11 cellular contexts compared by ENCODE assay signal in the genomic region with DNA sequence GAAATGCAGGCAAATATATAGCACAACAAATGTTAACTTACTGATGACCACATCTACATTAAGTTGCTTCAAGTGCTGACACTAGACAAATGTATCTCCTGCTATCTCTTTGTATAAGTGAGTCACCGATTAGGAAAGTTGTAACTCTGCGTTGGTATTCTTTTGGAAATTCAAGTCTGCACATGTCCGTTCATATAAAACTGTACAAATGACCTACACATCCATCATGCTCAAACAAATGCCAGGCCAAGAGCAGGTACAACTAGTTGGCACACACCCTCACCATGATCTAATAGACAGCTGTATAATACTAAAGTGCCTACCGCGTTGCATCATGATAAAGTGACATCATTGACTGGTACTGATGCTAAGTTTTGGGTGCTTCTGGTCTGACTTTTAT.
A peak's percentile ranks its signal among the peaks of the same experiment; 100 is the strongest.
DNase-seq lines count a peak whose midpoint lies in the region; ATAC-seq, FAIRE-seq and TF ChIP-seq lines count a peak whose summit lies in the region.
"Had no signal": no experiment of that assay in that cellular context is flagged by ENCODE, and none has a peak within 500 bp of the region (broad histone marks: within the 10 kb centered on the region; RNA-seq: fewer than 3 reads in every experiment).

No MANE protein-coding gene starts in this region.

- no peak overlapping the region for H2AFZ ChIP-seq in ACC112 (ENCODE audit: low read length, unreplicated experiment)
- H2AFZ ChIP-seq in astrocyte (ENCODE audit: low read depth, low read length), result no peak overlapping the region
- H2AFZ ChIP-seq in keratinocyte (ENCODE audit: control insufficient read depth, low read length), result no peak overlapping the region
- no peak overlapping the region for H2AFZ ChIP-seq in GM23338

- H3K4me1 ChIP-seq in ACC112 (ENCODE audit: control insufficient read depth, insufficient read depth, low read length, unreplicated experiment), result peaks cover 83% of the 10 kb centered on the region
- peaks cover 20% of the 10 kb centered on the region for H3K4me1 ChIP-seq in astrocyte (ENCODE audit: insufficient read depth, low read length)
- peaks cover 23% of the 10 kb centered on the region for H3K4me1 ChIP-seq in keratinocyte (ENCODE audit: control insufficient read depth, extremely low read depth, insufficient read depth, low read length)
- peaks cover 8% of the 10 kb centered on the region; the same call in 1 of the 2 replicates for H3K4me1 ChIP-seq in GM23338 (ENCODE audit: insufficient read depth)

- peaks cover 87% of the 10 kb centered on the region for H3K79me2 ChIP-seq in ACC112 (ENCODE audit: control insufficient read depth, insufficient read depth, low read length, unreplicated experiment)
- H3K79me2 ChIP-seq in astrocyte (ENCODE audit: insufficient read depth, low read length), result peaks cover 94% of the 10 kb centered on the region
- peaks cover 78% of the 10 kb centered on the region for H3K79me2 ChIP-seq in keratinocyte (ENCODE audit: control insufficient read depth, insufficient read depth, low read length)
- peaks cover 69% of the 10 kb centered on the region for H3K79me2 ChIP-seq in GM23338 (replicated peaks; ENCODE audit: insufficient read depth)

- H3K27ac ChIP-seq in ACC112 (ENCODE audit: low read depth, low read length), result peak overlapping the region; percentile 68
- H3K27ac ChIP-seq in astrocyte (ENCODE audit: low read depth, low read length), result peak overlapping the region; percentile 49
- H3K27ac ChIP-seq in keratinocyte (ENCODE audit: control insufficient read depth, insufficient read depth, low read length), result peak overlapping the region; percentile 90
- H3K27ac ChIP-seq in GM23338 (ENCODE audit: low read depth), result no peak overlapping the region

- peak overlapping the region; percentile 20 for H3K4me2 ChIP-seq in astrocyte (ENCODE audit: low read length)
- H3K4me2 ChIP-seq in keratinocyte (ENCODE audit: control insufficient read depth, extremely low read depth, insufficient read depth, low read depth, low read length), result peak overlapping the region; percentile 82
- no peak overlapping the region for H3K4me2 ChIP-seq in GM23338

- H3K27ac Mint-ChIP-seq in astrocyte (ENCODE audit: unreplicated experiment) (peak overlapping the region; percentile 48), endothelial cell (ENCODE audit: unreplicated experiment) (no peak overlapping the region), GM23338 (no peak overlapping the region)
- no peak overlapping the region for H3K27ac Mint-ChIP-seq in activated naive CD8-positive, alpha-beta T cell treated with anti-CD3 and anti-CD28 coated beads for 36 hours
- H3K27ac Mint-ChIP-seq: activated CD4-positive, alpha-beta T cell treated with anti-CD3 and anti-CD28 coated beads, Interleukin-2, amount 10 ng/mL, durations not matched to agents 24 days and 14 days had no signal

- H3F3A ChIP-seq in GM23338 (replicated peaks; ENCODE audit: low read depth), result no peaks in the 10 kb centered on the region

- no peak for TF ChIP-seq CTCF in astrocyte (IDR thresholded peaks at IDR 0.05; ENCODE audit: insufficient read depth, low read depth, low read length)
- no peak for TF ChIP-seq CTCF in keratinocyte (optimal IDR thresholded peaks at IDR 0.05 in 1 of 3, IDR thresholded peaks at IDR 0.05 in 1 of 3, conservative IDR thresholded peaks at IDR 0.05 in 1 of 3; ENCODE audit: extremely low read depth in 1 of 3, insufficient read depth in 2 of 3, low read length in 3 of 3)
- no peak for TF ChIP-seq CTCF in endothelial cell (IDR thresholded peaks at IDR 0.05; ENCODE audit: unreplicated experiment)
- TF ChIP-seq CTCF in GM23338 (conservative IDR thresholded peaks at IDR 0.05; ENCODE audit: low read depth in 2 of 2), result no peak

- H3K9me3 ChIP-seq in astrocyte (ENCODE audit: insufficient read depth, low read depth, low read length), result no peaks in the 10 kb centered on the region
- no peaks in the 10 kb centered on the region for H3K9me3 ChIP-seq in keratinocyte (ENCODE audit: control insufficient read depth, low read depth, low read length)

- H3K27me3 Mint-ChIP-seq in astrocyte (ENCODE audit: low read depth, unreplicated experiment), result no peaks in the 10 kb centered on the region
- no peaks in the 10 kb centered on the region for H3K27me3 Mint-ChIP-seq in endothelial cell (ENCODE audit: unreplicated experiment)
- no peaks in the 10 kb centered on the region for H3K27me3 Mint-ChIP-seq in GM23338 (ENCODE audit: insufficient read depth, low read depth, poor library complexity)
- no peaks in the 10 kb centered on the region for H3K27me3 Mint-ChIP-seq in activated naive CD8-positive, alpha-beta T cell treated with anti-CD3 and anti-CD28 coated beads for 36 hours
- H3K27me3 Mint-ChIP-seq: activated CD4-positive, alpha-beta T cell treated with anti-CD3 and anti-CD28 coated beads, Interleukin-2, amount 10 ng/mL, durations not matched to agents 24 days and 14 days had no signal

- H3K9me1 ChIP-seq in keratinocyte (ENCODE audit: control insufficient read depth, extremely low read depth, insufficient read depth, low read length), result no peaks in the 10 kb centered on the region

- H4K20me1 ChIP-seq in astrocyte (ENCODE audit: insufficient read depth, low read length) (peaks cover 71% of the 10 kb centered on the region), keratinocyte (ENCODE audit: control insufficient read depth, extremely low read depth, insufficient read depth, low read length) (peaks cover 8% of the 10 kb centered on the region), GM23338 (replicated peaks; ENCODE audit: insufficient read depth) (0 out of 2 replicates have a peak, but pooled peaks cover 4% of the 10 kb centered on the region)

- H3K4me3 ChIP-seq in ACC112 (ENCODE audit: low read depth, low read length), result 0 out of 2 replicates have a peak overlapping the region, but pooled peaks have one; percentile 2
- H3K4me3 ChIP-seq in astrocyte (ENCODE audit: insufficient read depth, low read depth, low read length), result no peak overlapping the region
- H3K4me3 ChIP-seq in keratinocyte (ENCODE audit: control insufficient read depth in 2 of 3, extremely low read depth in 1 of 3, insufficient read depth in 2 of 3, low read depth in 1 of 3, low read length in 3 of 3), result peak overlapping the region in 1 of 3 experiments; percentile 43
- no peak overlapping the region for H3K4me3 ChIP-seq in GM23338
- H3K4me3 ChIP-seq in H7 (ENCODE audit: insufficient read depth, low read depth, low read length), result no peak overlapping the region

- H3K9me2 ChIP-seq in GM23338 (ENCODE audit: insufficient read depth), result no peaks in the 10 kb centered on the region

- H3K4me3 Mint-ChIP-seq in astrocyte (ENCODE audit: unreplicated experiment), result no peak overlapping the region
- H3K4me3 Mint-ChIP-seq in endothelial cell (ENCODE audit: unreplicated experiment), result no peak overlapping the region
- H3K4me3 Mint-ChIP-seq in GM23338, result no peak overlapping the region
- H3K4me3 Mint-ChIP-seq in activated naive CD8-positive, alpha-beta T cell treated with anti-CD3 and anti-CD28 coated beads for 36 hours, result no peak overlapping the region
- H3K4me3 Mint-ChIP-seq: activated CD4-positive, alpha-beta T cell treated with anti-CD3 and anti-CD28 coated beads, Interleukin-2, amount 10 ng/mL, durations not matched to agents 24 days and 14 days; activated T-cell treated with anti-CD3 and anti-CD28 coated beads, Interleukin-2, amount 50 U/mL, for 4 hours had no signal

- DNase-seq in HPDE6-E6E7 (ENCODE audit: extremely low spot score) (peak; percentile 92), astrocyte (ENCODE audit: low read depth) (peak; percentile 78), keratinocyte (ENCODE audit: low read depth, low spot score) (peak; percentile 99), endothelial cell (ENCODE audit: low spot score) (no peak), GM23338 (ENCODE audit: low spot score) (no peak), H7 (no peak)
- no peak for DNase-seq in activated naive CD8-positive, alpha-beta T cell treated with anti-CD3 and anti-CD28 coated beads for 36 hours
- DNase-seq: anterior cingulate cortex had no signal

- H3K27me3 ChIP-seq in ACC112 (ENCODE audit: insufficient read depth, low read length), result no peaks in the 10 kb centered on the region
- H3K27me3 ChIP-seq in astrocyte (ENCODE audit: insufficient read depth, low read length), result no peaks in the 10 kb centered on the region
- H3K27me3 ChIP-seq in keratinocyte (ENCODE audit: control insufficient read depth, extremely low read depth, insufficient read depth, low read length), result no peaks in the 10 kb centered on the region
- no peaks in the 10 kb centered on the region for H3K27me3 ChIP-seq in GM23338 (ENCODE audit: insufficient read depth)
- H3K27me3 ChIP-seq in H7 (ENCODE audit: control insufficient read depth, insufficient read depth, low read length), result no peaks in the 10 kb centered on the region

- FAIRE-seq in astrocyte (lab: Jason Lieb, UNC) (peak; percentile 37), keratinocyte (lab: Jason Lieb, UNC) (peak; percentile 99)

- peaks cover 7% of the 10 kb centered on the region for H3K36me3 Mint-ChIP-seq in astrocyte (ENCODE audit: low read depth, unreplicated experiment)
- H3K36me3 Mint-ChIP-seq in endothelial cell (ENCODE audit: low read depth, unreplicated experiment), result peaks cover 15% of the 10 kb centered on the region
- H3K36me3 Mint-ChIP-seq in GM23338 (ENCODE audit: low read depth), result peaks cover 6% of the 10 kb centered on the region; the same call in 1 of the 3 replicates
- H3K36me3 Mint-ChIP-seq in activated naive CD8-positive, alpha-beta T cell treated with anti-CD3 and anti-CD28 coated beads for 36 hours, result peaks cover 25% of the 10 kb centered on the region

- dilution Hi-C loops in keratinocyte (cut with MboI; ENCODE audit: extremely low pct_ligation_motif_present, low sequenced_read_pairs), result no loop called here

- H3K9me3 Mint-ChIP-seq in astrocyte (ENCODE audit: unreplicated experiment) (peaks cover 2% of the 10 kb centered on the region), endothelial cell (ENCODE audit: unreplicated experiment) (no peaks in the 10 kb centered on the region), GM23338 (no peaks in the 10 kb centered on the region)
- peaks cover 6% of the 10 kb centered on the region for H3K9me3 Mint-ChIP-seq in activated naive CD8-positive, alpha-beta T cell treated with anti-CD3 and anti-CD28 coated beads for 36 hours
- H3K9me3 Mint-ChIP-seq: activated CD4-positive, alpha-beta T cell treated with anti-CD3 and anti-CD28 coated beads, Interleukin-2, amount 10 ng/mL, durations not matched to agents 24 days and 14 days; activated T-cell treated with anti-CD3 and anti-CD28 coated beads, Interleukin-2, amount 50 U/mL, for 4 hours had no signal

- ATAC-seq in GM23338, result no peak

- H3K9ac ChIP-seq in astrocyte (ENCODE audit: low read length) (no peak overlapping the region), keratinocyte (ENCODE audit: control insufficient read depth, extremely low read depth, insufficient read depth, low read length) (peak overlapping the region; percentile 55)

- H3K36me3 ChIP-seq in ACC112 (ENCODE audit: insufficient read depth, low read length) (peaks cover 20% of the 10 kb centered on the region), astrocyte (ENCODE audit: insufficient read depth, low read length) (no peaks in the 10 kb centered on the region), keratinocyte (ENCODE audit: control insufficient read depth in 2 of 2, extremely low read depth in 1 of 2, insufficient read depth in 2 of 2, low read length in 2 of 2) (peaks cover 0 to 5% of the 10 kb centered on the region in 2 experiments), GM23338 (ENCODE audit: insufficient read depth) (no peaks in the 10 kb centered on the region), H7 (replicated peaks; ENCODE audit: control insufficient read depth, insufficient read depth, low read length) (no peaks in the 10 kb centered on the region; the same call in 1 of the 2 replicates)

- H3K4me1 Mint-ChIP-seq in astrocyte (ENCODE audit: low read depth, unreplicated experiment) (peaks cover 73% of the 10 kb centered on the region), endothelial cell (ENCODE audit: unreplicated experiment) (peaks cover 24% of the 10 kb centered on the region), GM23338 (peaks cover 34% of the 10 kb centered on the region)
- H3K4me1 Mint-ChIP-seq in activated naive CD8-positive, alpha-beta T cell treated with anti-CD3 and anti-CD28 coated beads for 36 hours, result peaks cover 62% of the 10 kb centered on the region

Comparison
In these comparisons a context has a peak if more than half of its experiments do, and no peak if none do; other contexts are left out.
1. DNase-seq: peak in HPDE6-E6E7 (single experiment), astrocyte (single experiment) and keratinocyte (single experiment); none in endothelial cell (single experiment), GM23338 (single experiment), H7 (single experiment) and activated naive CD8-positive, alpha-beta T cell treated with anti-CD3 and anti-CD28 coated beads for 36 hours (single experiment).